In genomic region chr2:153588408-153588807, GRCh38 we compare ENCODE assay signal across 3 cellular contexts.
TF ChIP-seq lines count a peak whose summit lies in the region.

No MANE protein-coding gene starts in this region.

TF ChIP-seq in A549, 52 proteins besides CTCF, POLR2A, EP300 and RAD21 (continued from another document):
- no peak for TF ChIP-seq BCL3 (IDR thresholded peaks at IDR 0.05)
- TF ChIP-seq CEBPB (IDR thresholded peaks at IDR 0.05) = no peak
TF ChIP-seq in A549: peak in this region for 1.

TF ChIP-seq in HEK293, 187 proteins besides CTCF, POLR2A, EP300 and RAD21 (continued from another document):
- TF ChIP-seq ZNF623 (tag by site-specific recombination; IDR thresholded peaks at IDR 0.05) (no peak), ZNF239 (tag by site-specific recombination; IDR thresholded peaks at IDR 0.05) (no peak), SETDB1 (IDR thresholded peaks at IDR 0.05; ENCODE audit: insufficient read length, low read length) (peak; percentile 58), ZNF561 (tag by site-specific recombination; IDR thresholded peaks at IDR 0.05; ENCODE audit: borderline replicate concordance) (no peak)

TF ChIP-seq in K562, 482 proteins besides CTCF, POLR2A, EP300 and RAD21 (continued from another document):
- TF ChIP-seq ZFP36 (IDR thresholded peaks at IDR 0.05; ENCODE audit: low read depth, low read length, partially characterized antibody) = peak; percentile 66
TF ChIP-seq in K562: peak in this region for 1.
